In genomic region chr11:92211576-92212167, GRCh38 we compare ENCODE assay signal across 9 cellular contexts. TPM values are rescaled to one million over a fixed set of nuclear protein-coding genes. Genes with fewer than 3 reads are reported as not detected.
DNase-seq lines count a peak whose midpoint lies in the region; ATAC-seq and TF ChIP-seq lines count a peak whose summit lies in the region.
"Had no signal": no experiment of that assay in that cellular context is flagged by ENCODE, and none has a peak within 500 bp of the region (broad histone marks: within the 10 kb centered on the region; RNA-seq: fewer than 3 reads in every experiment).

No MANE protein-coding gene starts in this region.

- H3K9me3 Mint-ChIP-seq in stimulated activated effector memory CD8-positive, alpha-beta T cell treated with anti-CD3 and anti-CD28 coated beads, Interleukin-12 subunit alpha, Interleukin-12 subunit beta, amount 100 ng/mL, for 72 hours = peaks cover 6% of the 10 kb centered on the region
- no peaks in the 10 kb centered on the region for H3K9me3 Mint-ChIP-seq in activated T-helper 1 cell treated with anti-CD3 and anti-CD28 coated beads, Interleukin-12 subunit alpha, Interleukin-12 subunit beta, Interleukin-2, Interleukin-4 antibody, amounts not matched to agents 30 ng/mL and 10 ng/mL and 1 ng/mL, durations not matched to agents 14 hours and 24 hours and 36 hours
- H3K9me3 Mint-ChIP-seq: activated CD4-positive, alpha-beta memory T cell treated with anti-CD3 and anti-CD28 coated beads for 36 hours had no signal

- H3K36me3 ChIP-seq in brain microvascular endothelial cell (replicated peaks) (no peaks in the 10 kb centered on the region), right lobe of liver (no peaks in the 10 kb centered on the region)

- H3K27ac ChIP-seq in brain microvascular endothelial cell (no peak overlapping the region), right lobe of liver (no peak overlapping the region)

- TF ChIP-seq EP300 in Ishikawa (IDR thresholded peaks at IDR 0.05; ENCODE audit: borderline replicate concordance) = no peak

- H3K4me1 ChIP-seq in right lobe of liver = no peaks in the 10 kb centered on the region

- TF ChIP-seq CTCF in brain microvascular endothelial cell (IDR thresholded peaks at IDR 0.05; ENCODE audit: low read depth, low read length, missing control alignments) (peak; percentile 74), right lobe of liver (IDR thresholded peaks at IDR 0.05) (peak; percentile 20 to 43 (median 30))

- in situ Hi-C loops in brain microvascular endothelial cell (cut with HindIII; ENCODE audit: low pct_ligation_motif_present, low sequenced_read_pairs) = no loop called here

- ATAC-seq in right lobe of liver (peak; percentile 46 to 73 (median 71)), HG02973 (IDR thresholded peaks at IDR 0.05; ENCODE audit: unreplicated experiment) (no peak)
- ATAC-seq in stimulated activated effector memory CD8-positive, alpha-beta T cell treated with anti-CD3 and anti-CD28 coated beads, Interleukin-12 subunit alpha, Interleukin-12 subunit beta, amount 100 ng/mL, for 72 hours = no peak

- no peaks in the 10 kb centered on the region for H3K27me3 Mint-ChIP-seq in activated T-helper 1 cell treated with anti-CD3 and anti-CD28 coated beads, Interleukin-12 subunit alpha, Interleukin-12 subunit beta, Interleukin-2, Interleukin-4 antibody, amounts not matched to agents 30 ng/mL and 10 ng/mL and 1 ng/mL, durations not matched to agents 14 hours and 24 hours and 36 hours (ENCODE audit: insufficient read depth)
- H3K27me3 Mint-ChIP-seq: activated CD4-positive, alpha-beta memory T cell treated with anti-CD3 and anti-CD28 coated beads for 36 hours had no signal

- WGBS in right lobe of liver (ENCODE audit: insufficient coverage, low coverage, low lambda C conversion rate, missing lambda C conversion rate) = 47% methylated on average over 4 of the region's 5 CpGs

- DNase-seq in AG20443 (ENCODE audit: low spot score) (peak; percentile 41), brain microvascular endothelial cell (peak; percentile 22), right lobe of liver (peak in 2 of 3 donors; percentile 29 to 47)
- no peak for DNase-seq in stimulated activated CD8-positive, alpha-beta memory T cell treated with anti-CD3 and anti-CD28 coated beads, Interleukin-4, amount 100 ng/mL, for 48 hours
- DNase-seq in stimulated activated effector memory CD8-positive, alpha-beta T cell treated with anti-CD3 and anti-CD28 coated beads, Interleukin-12 subunit alpha, Interleukin-12 subunit beta, amount 100 ng/mL, for 72 hours (ENCODE audit: low spot score in 2 of 2) = no peak
- no peak for DNase-seq in activated T-helper 1 cell treated with anti-CD3 and anti-CD28 coated beads, Interleukin-12 subunit alpha, Interleukin-12 subunit beta, Interleukin-2, Interleukin-4 antibody, amounts not matched to agents 30 ng/mL and 10 ng/mL and 1 ng/mL, durations not matched to agents 14 hours and 24 hours and 36 hours (ENCODE audit: low spot score)
- DNase-seq: activated CD4-positive, alpha-beta memory T cell treated with anti-CD3 and anti-CD28 coated beads for 36 hours had no signal

- H3K4me1 Mint-ChIP-seq in stimulated activated effector memory CD8-positive, alpha-beta T cell treated with anti-CD3 and anti-CD28 coated beads, Interleukin-12 subunit alpha, Interleukin-12 subunit beta, amount 100 ng/mL, for 72 hours = no peaks in the 10 kb centered on the region
- no peaks in the 10 kb centered on the region for H3K4me1 Mint-ChIP-seq in activated T-helper 1 cell treated with anti-CD3 and anti-CD28 coated beads, Interleukin-12 subunit alpha, Interleukin-12 subunit beta, Interleukin-2, Interleukin-4 antibody, amounts not matched to agents 30 ng/mL and 10 ng/mL and 1 ng/mL, durations not matched to agents 14 hours and 24 hours and 36 hours (ENCODE audit: low read depth)

- TF ChIP-seq POLR2A in right lobe of liver (IDR thresholded peaks at IDR 0.05) = no peak

- no peaks in the 10 kb centered on the region for H3K36me3 Mint-ChIP-seq in stimulated activated effector memory CD8-positive, alpha-beta T cell treated with anti-CD3 and anti-CD28 coated beads, Interleukin-12 subunit alpha, Interleukin-12 subunit beta, amount 100 ng/mL, for 72 hours
- H3K36me3 Mint-ChIP-seq in activated T-helper 1 cell treated with anti-CD3 and anti-CD28 coated beads, Interleukin-12 subunit alpha, Interleukin-12 subunit beta, Interleukin-2, Interleukin-4 antibody, amounts not matched to agents 30 ng/mL and 10 ng/mL and 1 ng/mL, durations not matched to agents 14 hours and 24 hours and 36 hours (ENCODE audit: low read depth) = no peaks in the 10 kb centered on the region
- H3K36me3 Mint-ChIP-seq: activated CD4-positive, alpha-beta memory T cell treated with anti-CD3 and anti-CD28 coated beads for 36 hours had no signal

- H3K4me3 Mint-ChIP-seq in stimulated activated effector memory CD8-positive, alpha-beta T cell treated with anti-CD3 and anti-CD28 coated beads, Interleukin-12 subunit alpha, Interleukin-12 subunit beta, amount 100 ng/mL, for 72 hours = no peak overlapping the region
- no peak overlapping the region for H3K4me3 Mint-ChIP-seq in activated T-helper 1 cell treated with anti-CD3 and anti-CD28 coated beads, Interleukin-12 subunit alpha, Interleukin-12 subunit beta, Interleukin-2, Interleukin-4 antibody, amounts not matched to agents 30 ng/mL and 10 ng/mL and 1 ng/mL, durations not matched to agents 14 hours and 24 hours and 36 hours
- H3K4me3 Mint-ChIP-seq: activated CD4-positive, alpha-beta memory T cell treated with anti-CD3 and anti-CD28 coated beads for 36 hours had no signal

- 0 out of 2 replicates have a peak, but pooled peaks have one; percentile 7 for TF ChIP-seq RAD21 in Ishikawa (IDR thresholded peaks at IDR 0.05; ENCODE audit: low read depth)

- intact Hi-C loops in right lobe of liver (cut with DNase I) = no loop called here
- intact Hi-C loops in activated T-helper 1 cell treated with anti-CD3 and anti-CD28 coated beads, Interleukin-12 subunit alpha, Interleukin-12 subunit beta, Interleukin-2, Interleukin-4 antibody, amounts not matched to agents 30 ng/mL and 10 ng/mL and 1 ng/mL, durations not matched to agents 14 hours and 24 hours and 36 hours (cut with micrococcal nuclease) = no loop called here

- H3K9me3 ChIP-seq in right lobe of liver = no peaks in the 10 kb centered on the region

- H3K27ac Mint-ChIP-seq in stimulated activated effector memory CD8-positive, alpha-beta T cell treated with anti-CD3 and anti-CD28 coated beads, Interleukin-12 subunit alpha, Interleukin-12 subunit beta, amount 100 ng/mL, for 72 hours = no peak overlapping the region
- H3K27ac Mint-ChIP-seq in activated T-helper 1 cell treated with anti-CD3 and anti-CD28 coated beads, Interleukin-12 subunit alpha, Interleukin-12 subunit beta, Interleukin-2, Interleukin-4 antibody, amounts not matched to agents 30 ng/mL and 10 ng/mL and 1 ng/mL, durations not matched to agents 14 hours and 24 hours and 36 hours = no peak overlapping the region
- H3K27ac Mint-ChIP-seq: activated CD4-positive, alpha-beta memory T cell treated with anti-CD3 and anti-CD28 coated beads for 36 hours had no signal

- H3K4me3 ChIP-seq in brain microvascular endothelial cell (ENCODE audit: low read depth, low read length) (no peak overlapping the region), right lobe of liver (no peak overlapping the region)

- no peaks in the 10 kb centered on the region for H3K27me3 ChIP-seq in brain microvascular endothelial cell (replicated peaks)
- no peaks in the 10 kb centered on the region for H3K27me3 ChIP-seq in right lobe of liver

TF ChIP-seq in Ishikawa, 13 proteins besides CTCF, POLR2A, EP300 and RAD21:
- TF ChIP-seq YY1 (IDR thresholded peaks at IDR 0.05; ENCODE audit: low read depth) (no peak), TCF12 (IDR thresholded peaks at IDR 0.05; ENCODE audit: low read depth) (no peak), MAX (IDR thresholded peaks at IDR 0.05) (no peak)
TF ChIP-seq in Ishikawa: peak in this region for 0.

RNA-seq across cellular contexts. Expression of gene FAT3, which starts 12.9 kb away (rescaled TPM):
- under 1 TPM; 0.04 to 0.42 (median 0.12) TPM for total RNA-seq in right lobe of liver
- total RNA-seq in activated T-helper 1 cell treated with anti-CD3 and anti-CD28 coated beads, Interleukin-12 subunit alpha, Interleukin-12 subunit beta, Interleukin-2, Interleukin-4 antibody, amounts not matched to agents 30 ng/mL and 10 ng/mL and 1 ng/mL, durations not matched to agents 14 hours and 24 hours and 36 hours = not detected in 2 replicates
- total RNA-seq: activated CD4-positive, alpha-beta memory T cell treated with anti-CD3 and anti-CD28 coated beads for 36 hours had no signal

Comparison
In these comparisons a context has a peak if more than half of its experiments do, and no peak if none do; other contexts are left out.
1. DNase-seq: peak in AG20443 (single experiment), brain microvascular endothelial cell (single experiment) and right lobe of liver (2 of 3); none in stimulated activated CD8-positive, alpha-beta memory T cell treated with anti-CD3 and anti-CD28 coated beads, Interleukin-4, amount 100 ng/mL, for 48 hours (single experiment), stimulated activated effector memory CD8-positive, alpha-beta T cell treated with anti-CD3 and anti-CD28 coated beads, Interleukin-12 subunit alpha, Interleukin-12 subunit beta, amount 100 ng/mL, for 72 hours (0 of 2) and activated T-helper 1 cell treated with anti-CD3 and anti-CD28 coated beads, Interleukin-12 subunit alpha, Interleukin-12 subunit beta, Interleukin-2, Interleukin-4 antibody, amounts not matched to agents 30 ng/mL and 10 ng/mL and 1 ng/mL, durations not matched to agents 14 hours and 24 hours and 36 hours (single experiment).
2. ATAC-seq: peak in right lobe of liver (4 of 4); none in HG02973 (single experiment) and stimulated activated effector memory CD8-positive, alpha-beta T cell treated with anti-CD3 and anti-CD28 coated beads, Interleukin-12 subunit alpha, Interleukin-12 subunit beta, amount 100 ng/mL, for 72 hours (single experiment).